Comparison of ENCODE assay signal across 8 cellular contexts in the genomic region with DNA sequence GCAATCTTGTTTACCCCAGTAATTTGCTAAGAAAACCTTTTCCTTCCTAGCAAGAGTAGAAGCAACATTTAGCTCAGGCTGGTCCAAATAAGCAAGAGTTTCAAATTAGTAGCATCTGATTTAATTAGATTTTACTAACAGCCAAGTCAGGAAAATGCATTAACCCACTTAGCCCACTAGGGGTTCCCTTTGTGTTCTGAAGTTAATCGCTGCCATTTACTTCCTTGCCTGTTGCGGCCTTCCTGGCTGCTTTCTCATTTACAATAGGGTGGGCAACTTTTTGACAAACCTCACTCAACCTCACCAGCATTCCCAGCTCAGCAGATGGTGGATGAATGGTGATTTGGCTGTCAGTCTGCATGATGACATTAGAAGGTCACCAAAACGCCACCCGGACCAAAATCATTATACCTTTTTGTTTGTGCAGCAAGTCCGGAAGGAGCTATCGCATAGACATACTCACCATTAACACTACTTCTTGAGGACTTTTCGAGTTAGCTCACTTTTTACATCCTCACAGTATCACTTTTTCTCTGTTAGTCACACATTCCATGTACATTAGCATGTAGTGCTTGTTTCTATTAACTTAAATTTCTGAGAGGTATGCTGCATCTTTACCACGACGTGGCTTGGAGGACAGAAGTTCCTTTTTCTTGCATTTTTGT.
DNase-seq lines count a peak whose midpoint lies in the region; ATAC-seq and TF ChIP-seq lines count a peak whose summit lies in the region.

No MANE protein-coding gene starts in this region.

- H3K4me1 ChIP-seq in spleen = no peaks in the 10 kb centered on the region

- H3K36me3 Mint-ChIP-seq in activated CD4-positive, alpha-beta memory T cell treated with anti-CD3 and anti-CD28 coated beads for 36 hours = no peaks in the 10 kb centered on the region
- H3K36me3 Mint-ChIP-seq in T-helper 17 cell (ENCODE audit: low read depth) = no peaks in the 10 kb centered on the region

- no peaks in the 10 kb centered on the region for H3K9me3 ChIP-seq in spleen
- H3K9me3 ChIP-seq in T-helper 17 cell (ENCODE audit: control insufficient read depth, low read length, poor library complexity, severe bottlenecking) = no peaks in the 10 kb centered on the region

- intact Hi-C loops in spleen (cut with DNase I; ENCODE audit: low total_unique reads) = no loop called here
- intact Hi-C loops in activated CD4-positive, alpha-beta memory T cell treated with anti-CD3 and anti-CD28 coated beads for 36 hours (cut with micrococcal nuclease) = loop anchor here (2.0 kb wide), 1 partner anchor 634 kb away; no protein-coding TSS in a partner anchor

- WGBS in spleen, 5 donors = 75 to 85% (median 78%) methylated on average over 9 of the region's 9 CpGs

- H3K27ac Mint-ChIP-seq in activated CD4-positive, alpha-beta memory T cell treated with anti-CD3 and anti-CD28 coated beads for 36 hours = no peak overlapping the region
- no peak overlapping the region for H3K27ac Mint-ChIP-seq in T-helper 17 cell

- ATAC-seq in activated CD4-positive, CD25-positive, alpha-beta regulatory T cell treated with anti-CD3 and anti-CD28 coated beads, Interleukin-2, amount 50 U/mL, for 24 hours = no peak
- ATAC-seq in T-helper 17 cell = no peak

- CTCF ChIA-PET in activated CD4-positive, alpha-beta memory T cell treated with anti-CD3 and anti-CD28 coated beads for 36 hours (lab: Charles Lee) = interaction anchor here (0.6 to 2.3 kb wide), 7 partner anchors 9 to 634 kb away, joined by 3 to 7 read pairs (median 3); no protein-coding TSS in a partner anchor

- no peaks in the 10 kb centered on the region for H3K4me1 Mint-ChIP-seq in activated CD4-positive, alpha-beta memory T cell treated with anti-CD3 and anti-CD28 coated beads for 36 hours (ENCODE audit: low read depth)
- no peaks in the 10 kb centered on the region for H3K4me1 Mint-ChIP-seq in T-helper 17 cell

- H3K4me3 ChIP-seq in spleen = no peak overlapping the region

- no peak overlapping the region for H3K27ac ChIP-seq in spleen

- H3K4me3 Mint-ChIP-seq in activated CD4-positive, alpha-beta memory T cell treated with anti-CD3 and anti-CD28 coated beads for 36 hours = no peak overlapping the region
- no peak overlapping the region for H3K4me3 Mint-ChIP-seq in T-helper 17 cell

- H3K27me3 ChIP-seq in spleen (replicated peaks in 1 of 7) = no peaks in the 10 kb centered on the region

- peak in 9 of 11 experiments; percentile 25 to 64 (median 58) for TF ChIP-seq CTCF in spleen (IDR thresholded peaks at IDR 0.05 in 8 of 11, conservative IDR thresholded peaks at IDR 0.05 in 3 of 11)

- POLR2A ChIA-PET in activated CD4-positive, alpha-beta memory T cell treated with anti-CD3 and anti-CD28 coated beads for 36 hours (lab: Charles Lee) = no interaction called here

- H3K36me3 ChIP-seq in spleen = no peaks in the 10 kb centered on the region

- DNase-seq in AML-193 (lab: John Stamatoyannopoulos, UW) (peak; percentile 6 to 16), GM19240 (ENCODE audit: insufficient read length, low spot score) (peak; percentile 11), NCI-H226 (peak; percentile 16), erythroblast (lab: John Stamatoyannopoulos, UW) (peak; percentile 7 to 28), spleen (no peak), T-helper 17 cell (no peak)
- no peak for DNase-seq in activated CD4-positive, alpha-beta memory T cell treated with anti-CD3 and anti-CD28 coated beads for 36 hours

- peaks cover 2% of the 10 kb centered on the region for H3K27me3 Mint-ChIP-seq in activated CD4-positive, alpha-beta memory T cell treated with anti-CD3 and anti-CD28 coated beads for 36 hours
- H3K27me3 Mint-ChIP-seq in T-helper 17 cell = no peaks in the 10 kb centered on the region

- TF ChIP-seq POLR2A in erythroblast (IDR thresholded peaks at IDR 0.05; ENCODE audit: low read length) (no peak), spleen (IDR thresholded peaks at IDR 0.05) (no peak)

- no peaks in the 10 kb centered on the region for H3K9me3 Mint-ChIP-seq in activated CD4-positive, alpha-beta memory T cell treated with anti-CD3 and anti-CD28 coated beads for 36 hours

Comparison
In these comparisons a context has a peak if more than half of its experiments do, and no peak if none do; other contexts are left out.
1. DNase-seq: peak in AML-193 (2 of 2), GM19240 (single experiment), NCI-H226 (single experiment) and erythroblast (2 of 2); none in spleen (single experiment), activated CD4-positive, alpha-beta memory T cell treated with anti-CD3 and anti-CD28 coated beads for 36 hours (single experiment) and T-helper 17 cell (0 of 3).